In genomic region chr6:121520337-121521163, GRCh38 we compare ENCODE assay signal across 12 cellular contexts.
A peak's percentile ranks its signal among the peaks of the same experiment; 100 is the strongest.
DNase-seq lines count a peak whose midpoint lies in the region; ATAC-seq, FAIRE-seq and TF ChIP-seq lines count a peak whose summit lies in the region.
"Had no signal": no experiment of that assay in that cellular context is flagged by ENCODE, and none has a peak within 500 bp of the region (broad histone marks: within the 10 kb centered on the region; RNA-seq: fewer than 3 reads in every experiment).

No MANE protein-coding gene starts in this region.

- intact Hi-C loops in colonic mucosa (cut with DNase I) = no loop called here

- no peak overlapping the region for H3K9ac ChIP-seq in colonic mucosa (ENCODE audit: low read depth in 2 of 2, low read length in 2 of 2)

- no peak for TF ChIP-seq CTCF in gastroesophageal sphincter (IDR thresholded peaks at IDR 0.05)
- TF ChIP-seq CTCF in colonic mucosa (IDR thresholded peaks at IDR 0.05) = no peak

- no peak for TF ChIP-seq EP300 in gastroesophageal sphincter (IDR thresholded peaks at IDR 0.05)

- WGBS in gastroesophageal sphincter (ENCODE audit: low coverage in 1 of 2), 2 donors = 58 to 62% methylated on average over 6 to 7 of the region's 7 CpGs

- no peaks in the 10 kb centered on the region for H3K27me3 ChIP-seq in gastroesophageal sphincter
- no peaks in the 10 kb centered on the region for H3K27me3 ChIP-seq in colonic mucosa

- H3K27ac ChIP-seq in gastroesophageal sphincter (peak overlapping the region; percentile 77 to 91 (median 83)), colonic mucosa (no peak overlapping the region)

- H3K4me3 ChIP-seq in gastroesophageal sphincter (no peak overlapping the region), skeletal muscle cell (ENCODE audit: low read depth, low read length) (no peak overlapping the region), colonic mucosa (no peak overlapping the region)

- peak; percentile 99 for FAIRE-seq in G401.6 (lab: Jason Lieb, UNC)
- FAIRE-seq: small intestine had no signal

- no peak for TF ChIP-seq POLR2A in gastroesophageal sphincter (IDR thresholded peaks at IDR 0.05)

- H3K9me3 ChIP-seq in gastroesophageal sphincter = no peaks in the 10 kb centered on the region
- no peaks in the 10 kb centered on the region for H3K9me3 ChIP-seq in colonic mucosa

- peak; percentile 64 for ATAC-seq in gastroesophageal sphincter
- ATAC-seq: HCT116 had no signal

- DNase-seq in amniotic epithelial cell (ENCODE audit: low read depth) = peak; percentile 88
- DNase-seq in skeletal muscle cell (ENCODE audit: low read depth) = peak; percentile 69
- no peak for DNase-seq in RPMI8226
- DNase-seq in SK-N-DZ (ENCODE audit: low spot score) = no peak
- no peak for DNase-seq in cortex of kidney (lab: John Stamatoyannopoulos, UW)
- no peak for DNase-seq in colonic mucosa
- DNase-seq: DND-41, NCI-H1092 treated with DMSO at 0.1 percent for 48 hours, small intestine had no signal

- H3K36me3 ChIP-seq in gastroesophageal sphincter (no peaks in the 10 kb centered on the region), colonic mucosa (no peaks in the 10 kb centered on the region)

- peaks cover 0 to 42% (median 16%) of the 10 kb centered on the region in 3 donors for H3K4me1 ChIP-seq in gastroesophageal sphincter
- no peaks in the 10 kb centered on the region for H3K4me1 ChIP-seq in colonic mucosa

Comparison
In these comparisons a context has a peak if more than half of its experiments do, and no peak if none do; other contexts are left out.
1. DNase-seq: peak in amniotic epithelial cell (single experiment) and skeletal muscle cell (single experiment); none in RPMI8226 (single experiment), SK-N-DZ (single experiment), cortex of kidney (single experiment) and colonic mucosa (single experiment).